37 cellular contexts compared by ENCODE assay signal in genomic region chr9:111812337-111812736, GRCh38. TPM values are rescaled to one million over a fixed set of nuclear protein-coding genes. Genes with fewer than 3 reads are reported as not detected.
"Had no signal": no experiment of that assay in that cellular context is flagged by ENCODE, and none has a peak within 500 bp of the region (broad histone marks: within the 10 kb centered on the region; RNA-seq: fewer than 3 reads in every experiment).

No MANE protein-coding gene starts in this region.

- H3K27me3 ChIP-seq: Peyer's patch, SJSA1 had no signal

- H3K9me3 Mint-ChIP-seq: activated CD4-positive, alpha-beta memory T cell treated with anti-CD3 and anti-CD28 coated beads, Interleukin-2, amount 10 ng/mL, durations not matched to agents 7 days and 5 days; activated naive CD4-positive, alpha-beta T cell treated with anti-CD3 and anti-CD28 coated beads, Interleukin-2, amount 10 ng/mL, durations not matched to agents 7 days and 5 days; activated naive CD8-positive, alpha-beta T cell treated with anti-CD3 and anti-CD28 coated beads, Interleukin-2, amount 50 U/mL, for 24 hours; brain; T-cell had no signal

- FAIRE-seq: bronchial epithelial cell had no signal

- H3K27ac Mint-ChIP-seq: activated CD4-positive, alpha-beta memory T cell treated with anti-CD3 and anti-CD28 coated beads, Interleukin-2, amount 10 ng/mL, durations not matched to agents 7 days and 5 days; activated CD8-positive, alpha-beta memory T cell treated with anti-CD3 and anti-CD28 coated beads, Interleukin-2, amount 10 ng/mL, durations not matched to agents 7 days and 5 days; activated naive CD4-positive, alpha-beta T cell treated with anti-CD3 and anti-CD28 coated beads, Interleukin-2, amount 10 ng/mL, durations not matched to agents 7 days and 5 days; activated naive CD8-positive, alpha-beta T cell; activated naive CD8-positive, alpha-beta T cell treated with anti-CD3 and anti-CD28 coated beads, Interleukin-2, amount 50 U/mL, for 24 hours; brain; T-cell; T-helper 17 cell had no signal

- H3K36me3 Mint-ChIP-seq: activated CD8-positive, alpha-beta memory T cell treated with anti-CD3 and anti-CD28 coated beads, Interleukin-2, amount 10 ng/mL, durations not matched to agents 7 days and 5 days; activated naive CD4-positive, alpha-beta T cell treated with anti-CD3 and anti-CD28 coated beads, Interleukin-2, amount 10 ng/mL, durations not matched to agents 7 days and 5 days; brain had no signal

- DNase-seq: activated CD4-positive, alpha-beta memory T cell treated with anti-CD3 and anti-CD28 coated beads, Interleukin-2, amount 10 ng/mL, durations not matched to agents 7 days and 5 days; activated CD4-positive, alpha-beta T cell treated with anti-CD3 and anti-CD28 coated beads for 1 hour; activated CD4-positive, alpha-beta T cell treated with anti-CD3 and anti-CD28 coated beads for 48 hours; activated CD4-positive, CD25-positive, alpha-beta regulatory T cell; activated CD8-positive, alpha-beta memory T cell treated with anti-CD3 and anti-CD28 coated beads for 24 hours; activated CD8-positive, alpha-beta memory T cell treated with anti-CD3 and anti-CD28 coated beads, Interleukin-2, amount 10 ng/mL, durations not matched to agents 7 days and 5 days; activated CD8-positive, alpha-beta memory T cell treated with anti-CD3 and anti-CD28 coated beads, Interleukin-2, amount 50 U/mL, for 48 hours; activated effector memory CD4-positive, alpha-beta T cell treated with Interleukin-2 at 50 U/mL for 16 hours; activated naive CD4-positive, alpha-beta T cell treated with anti-CD3 and anti-CD28 coated beads, Interleukin-2, amount 10 ng/mL, durations not matched to agents 7 days and 5 days; activated naive CD8-positive, alpha-beta T cell treated with anti-CD3 and anti-CD28 coated beads, Interleukin-2, amount 50 U/mL, for 24 hours; activated T-cell treated with anti-CD3 and anti-CD28 coated beads, Interleukin-2, amount 50 U/mL, for 48 hours; anterior cingulate cortex; caudate nucleus; cerebellar nuclear complex; MM.1S; MV-4-11; NCI-H1092; NCI-H1436 treated with DMSO at 0.1 percent for 48 hours; NCI-H1694 treated with DMSO at 0.1 percent for 48 hours; NCI-H2029; NCI-H345; NCI-H524 treated with DMSO at 0.1 percent for 48 hours; PC-3; Peyer's patch; RPMI8226; SHP77 treated with DMSO at 0.1 percent for 48 hours; T-cell; T-helper 17 cell; T-helper 9 cell had no signal

- H3K4me1 ChIP-seq: Peyer's patch, SJSA1 had no signal

- H3K4me3 Mint-ChIP-seq: activated CD4-positive, alpha-beta memory T cell treated with anti-CD3 and anti-CD28 coated beads, Interleukin-2, amount 10 ng/mL, durations not matched to agents 7 days and 5 days; activated CD8-positive, alpha-beta memory T cell treated with anti-CD3 and anti-CD28 coated beads, Interleukin-2, amount 10 ng/mL, durations not matched to agents 7 days and 5 days; activated naive CD4-positive, alpha-beta T cell treated with anti-CD3 and anti-CD28 coated beads, Interleukin-2, amount 10 ng/mL, durations not matched to agents 7 days and 5 days; activated naive CD8-positive, alpha-beta T cell; activated naive CD8-positive, alpha-beta T cell treated with anti-CD3 and anti-CD28 coated beads, Interleukin-2, amount 50 U/mL, for 24 hours; brain; T-cell; T-helper 17 cell had no signal

- H3K4me1 Mint-ChIP-seq: activated CD4-positive, alpha-beta memory T cell treated with anti-CD3 and anti-CD28 coated beads, Interleukin-2, amount 10 ng/mL, durations not matched to agents 7 days and 5 days; activated CD8-positive, alpha-beta memory T cell treated with anti-CD3 and anti-CD28 coated beads, Interleukin-2, amount 10 ng/mL, durations not matched to agents 7 days and 5 days; activated naive CD4-positive, alpha-beta T cell treated with anti-CD3 and anti-CD28 coated beads, Interleukin-2, amount 10 ng/mL, durations not matched to agents 7 days and 5 days; brain; T-cell had no signal

- H3K27ac ChIP-seq: Peyer's patch, SJSA1, VCaP had no signal

- H3K27me3 Mint-ChIP-seq: activated CD8-positive, alpha-beta memory T cell treated with anti-CD3 and anti-CD28 coated beads, Interleukin-2, amount 10 ng/mL, durations not matched to agents 7 days and 5 days; activated naive CD4-positive, alpha-beta T cell treated with anti-CD3 and anti-CD28 coated beads, Interleukin-2, amount 10 ng/mL, durations not matched to agents 7 days and 5 days; activated naive CD8-positive, alpha-beta T cell; activated naive CD8-positive, alpha-beta T cell treated with anti-CD3 and anti-CD28 coated beads, Interleukin-2, amount 50 U/mL, for 24 hours; brain; T-cell; T-helper 17 cell had no signal

- H3K36me3 ChIP-seq: Peyer's patch, SJSA1 had no signal

- ATAC-seq: activated CD8-positive, alpha-beta memory T cell treated with anti-CD3 and anti-CD28 coated beads, Interleukin-2, amount 10 ng/mL, durations not matched to agents 7 days and 5 days; activated naive CD8-positive, alpha-beta T cell treated with anti-CD3 and anti-CD28 coated beads, Interleukin-2, amount 50 U/mL, for 24 hours; PC-3; SK-N-SH treated with all-trans-retinoic acid at 6 μM for 48 hours; T-cell; T-helper 17 cell had no signal

- H3K9me3 ChIP-seq: Peyer's patch, SJSA1 had no signal

- H3K4me3 ChIP-seq: Peyer's patch, SJSA1 had no signal

RNA-seq across cellular contexts. Expression of gene SHOC1, which starts 17.6 kb away (rescaled TPM):
- total RNA-seq: activated CD4-positive, alpha-beta memory T cell treated with anti-CD3 and anti-CD28 coated beads, Interleukin-2, amount 10 ng/mL, durations not matched to agents 7 days and 5 days; activated CD8-positive, alpha-beta memory T cell treated with anti-CD3 and anti-CD28 coated beads, Interleukin-2, amount 10 ng/mL, durations not matched to agents 7 days and 5 days; LHCN-M2; NCI-H460; Peyer's patch; SJSA1; T-cell; T-helper 17 cell had no signal
